In genomic region chr12:91877461-91878230, GRCh38 we compare ENCODE assay signal across 10 cellular contexts.
A peak's percentile ranks its signal among the peaks of the same experiment; 100 is the strongest.
DNase-seq lines count a peak whose midpoint lies in the region; ATAC-seq and TF ChIP-seq lines count a peak whose summit lies in the region.
"Had no signal": no experiment of that assay in that cellular context is flagged by ENCODE, and none has a peak within 500 bp of the region (broad histone marks: within the 10 kb centered on the region; RNA-seq: fewer than 3 reads in every experiment).

No MANE protein-coding gene starts in this region.

- no peak overlapping the region for H3K9ac ChIP-seq in colonic mucosa (ENCODE audit: low read depth in 2 of 2, low read length in 2 of 2)

- intact Hi-C loops in colonic mucosa (cut with DNase I) (no loop called here), left ventricle myocardium superior (cut with micrococcal nuclease) (no loop called here)

- H3K9me3 ChIP-seq in WERI-Rb-1 (ENCODE audit: severe bottlenecking) (no peaks in the 10 kb centered on the region), colonic mucosa (no peaks in the 10 kb centered on the region)

- H3K27ac ChIP-seq in WERI-Rb-1 (peak overlapping the region; percentile 80), colonic mucosa (peak overlapping the region; percentile 38)
- H3K27ac ChIP-seq: epithelial cell of prostate had no signal

- H3K4me3 ChIP-seq in WERI-Rb-1 (ENCODE audit: low read depth, low read length) (0 out of 2 replicates have a peak overlapping the region, but pooled peaks have one; percentile 3), colonic mucosa (no peak overlapping the region)

- DNase-seq in WERI-Rb-1 (no peak), colonic mucosa (no peak), left ventricle myocardium superior (no peak), inferior parietal cortex (ENCODE audit: extremely low spot score) (no peak), RPMI8226 (no peak)
- peak in 2 of 3 experiments; percentile 31 for DNase-seq in stimulated activated CD4-positive, alpha-beta T cell treated with anti-CD3 and anti-CD28 coated beads, TNF-alpha, amount 100 ng/mL, for 4 hours (ENCODE audit: low read depth in 3 of 3)

- no peaks in the 10 kb centered on the region for H3K27me3 ChIP-seq in WERI-Rb-1 (ENCODE audit: insufficient read depth, low read depth, severe bottlenecking)
- H3K27me3 ChIP-seq in colonic mucosa = no peaks in the 10 kb centered on the region

- no peaks in the 10 kb centered on the region for H3K36me3 ChIP-seq in WERI-Rb-1
- H3K36me3 ChIP-seq in colonic mucosa = no peaks in the 10 kb centered on the region

- TF ChIP-seq CTCF in WERI-Rb-1 (IDR thresholded peaks at IDR 0.05; ENCODE audit: low read depth, low read length) (no peak), colonic mucosa (IDR thresholded peaks at IDR 0.05) (no peak)

- H3K4me1 ChIP-seq in colonic mucosa = no peaks in the 10 kb centered on the region

- peak; percentile 2 for ATAC-seq in HG02759 (IDR thresholded peaks at IDR 0.05; ENCODE audit: unreplicated experiment)
- no peak for ATAC-seq in left ventricle myocardium superior
- no peak for ATAC-seq in GM21423 (IDR thresholded peaks at IDR 0.05; ENCODE audit: unreplicated experiment)
- ATAC-seq: HCT116 had no signal

Comparison
In these comparisons a context has a peak if more than half of its experiments do, and no peak if none do; other contexts are left out.
1. DNase-seq: peak in stimulated activated CD4-positive, alpha-beta T cell treated with anti-CD3 and anti-CD28 coated beads, TNF-alpha, amount 100 ng/mL, for 4 hours (2 of 3); none in WERI-Rb-1 (single experiment), colonic mucosa (single experiment), left ventricle myocardium superior (single experiment), inferior parietal cortex (single experiment) and RPMI8226 (single experiment).